Comparison of ENCODE assay signal across 21 cellular contexts in the genomic region with DNA sequence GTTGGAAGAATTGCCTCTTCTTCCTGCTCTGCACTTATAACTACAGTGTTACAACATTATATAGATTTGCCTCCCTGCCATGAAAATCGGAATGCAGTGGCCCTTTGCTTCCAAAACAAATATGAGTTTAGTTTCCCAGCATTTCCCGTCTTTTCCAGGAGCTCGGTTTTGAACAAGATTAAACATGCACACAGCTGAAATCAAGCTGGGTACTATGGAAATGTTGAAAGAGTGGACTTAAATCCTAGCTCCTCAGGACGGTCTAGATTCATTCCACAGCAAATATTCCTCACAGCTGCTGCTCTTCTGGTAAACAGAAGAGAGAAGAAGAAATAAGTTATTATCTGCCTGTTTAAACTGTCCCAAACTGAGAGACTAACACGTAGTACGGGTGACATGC.
DNase-seq lines count a peak whose midpoint lies in the region; ATAC-seq, FAIRE-seq and TF ChIP-seq lines count a peak whose summit lies in the region.
"Had no signal": no experiment of that assay in that cellular context is flagged by ENCODE, and none has a peak within 500 bp of the region (broad histone marks: within the 10 kb centered on the region; RNA-seq: fewer than 3 reads in every experiment).

No MANE protein-coding gene starts in this region.

- dilution Hi-C loops in keratinocyte (cut with MboI; ENCODE audit: extremely low pct_ligation_motif_present, low sequenced_read_pairs): no loop called here

- H3K27ac ChIP-seq in keratinocyte (ENCODE audit: control insufficient read depth, insufficient read depth, low read length) (no peak overlapping the region), tibial artery (peak overlapping the region; percentile 71 to 80)
- H3K27ac ChIP-seq: lower lobe of right lung, right atrium auricular region, tibial nerve had no signal

- no peaks in the 10 kb centered on the region for H3K9me1 ChIP-seq in keratinocyte (ENCODE audit: control insufficient read depth, extremely low read depth, insufficient read depth, low read length)

- H3K4me3 ChIP-seq in epithelial cell of esophagus (ENCODE audit: low read length): no peak overlapping the region
- peak overlapping the region in 2 of 3 experiments; percentile 23 to 27 for H3K4me3 ChIP-seq in keratinocyte (ENCODE audit: control insufficient read depth in 2 of 3, extremely low read depth in 1 of 3, insufficient read depth in 2 of 3, low read depth in 1 of 3, low read length in 3 of 3)
- peak overlapping the region in 1 of 2 donors; percentile 14 for H3K4me3 ChIP-seq in tibial artery
- H3K4me3 ChIP-seq: HAP-1, lower lobe of right lung, right atrium auricular region, tibial nerve had no signal

- H2AFZ ChIP-seq in keratinocyte (ENCODE audit: control insufficient read depth, low read length): peak overlapping the region; percentile 82

- no peak for TF ChIP-seq CTCF in epithelial cell of esophagus (IDR thresholded peaks at IDR 0.05; ENCODE audit: insufficient read depth, low read depth, low read length, missing control alignments)
- no peak for TF ChIP-seq CTCF in keratinocyte (optimal IDR thresholded peaks at IDR 0.05 in 1 of 3, IDR thresholded peaks at IDR 0.05 in 1 of 3, conservative IDR thresholded peaks at IDR 0.05 in 1 of 3; ENCODE audit: extremely low read depth in 1 of 3, insufficient read depth in 2 of 3, low read length in 3 of 3)
- no peak for TF ChIP-seq CTCF in tibial artery (IDR thresholded peaks at IDR 0.05)

- no peaks in the 10 kb centered on the region for H4K20me1 ChIP-seq in keratinocyte (ENCODE audit: control insufficient read depth, extremely low read depth, insufficient read depth, low read length)

- H3K9me3 ChIP-seq in keratinocyte (ENCODE audit: control insufficient read depth, low read depth, low read length) (no peaks in the 10 kb centered on the region), tibial artery (no peaks in the 10 kb centered on the region)
- H3K9me3 ChIP-seq: HAP-1, lower lobe of right lung, right atrium auricular region, tibial nerve had no signal

- no peak for ATAC-seq in HG03342 (IDR thresholded peaks at IDR 0.05; ENCODE audit: unreplicated experiment)
- ATAC-seq: lower lobe of right lung; stimulated activated effector memory CD8-positive, alpha-beta T cell treated with anti-CD3 and anti-CD28 coated beads, Interleukin-12 subunit alpha, Interleukin-12 subunit beta, amount 100 ng/mL, for 72 hours had no signal

- intact Hi-C loops in tibial artery (cut with DNase I; ENCODE audit: low total_unique reads): no loop called here

- H3K4me1 ChIP-seq in keratinocyte (ENCODE audit: control insufficient read depth, extremely low read depth, insufficient read depth, low read length) (peaks cover 14% of the 10 kb centered on the region), tibial artery (peaks cover 0 to 76% (median 34%) of the 10 kb centered on the region in 4 donors)
- H3K4me1 ChIP-seq: HAP-1, tibial nerve had no signal

- TF ChIP-seq POLR2A in GM12891 (IDR thresholded peaks at IDR 0.05; ENCODE audit: low read depth, low read length): no peak

- H3K9ac ChIP-seq in keratinocyte (ENCODE audit: control insufficient read depth, extremely low read depth, insufficient read depth, low read length): peak overlapping the region; percentile 18

- H3K4me2 ChIP-seq in keratinocyte (ENCODE audit: control insufficient read depth, extremely low read depth, insufficient read depth, low read depth, low read length): peak overlapping the region; percentile 66

- FAIRE-seq in keratinocyte (lab: Jason Lieb, UNC): peak; percentile 84
- FAIRE-seq in GM12891 (lab: Jason Lieb, UNC): no peak
- FAIRE-seq in HTR-8/SVneo (lab: Jason Lieb, UNC): no peak

- no peaks in the 10 kb centered on the region for H3K79me2 ChIP-seq in keratinocyte (ENCODE audit: control insufficient read depth, insufficient read depth, low read length)

- H3K36me3 ChIP-seq in keratinocyte (ENCODE audit: control insufficient read depth in 2 of 2, extremely low read depth in 1 of 2, insufficient read depth in 2 of 2, low read length in 2 of 2) (no peaks in the 10 kb centered on the region), tibial artery (no peaks in the 10 kb centered on the region)
- H3K36me3 ChIP-seq: HAP-1, lower lobe of right lung, right atrium auricular region, tibial nerve had no signal

- H3K27me3 ChIP-seq in keratinocyte (ENCODE audit: control insufficient read depth, extremely low read depth, insufficient read depth, low read length) (no peaks in the 10 kb centered on the region), tibial artery (no peaks in the 10 kb centered on the region)
- H3K27me3 ChIP-seq: right atrium auricular region, tibial nerve had no signal

- DNase-seq in NCI-H526 (lab: John Stamatoyannopoulos, UW) (peak; percentile 40 to 52), epithelial cell of esophagus (ENCODE audit: low read depth) (peak; percentile 81), keratinocyte (ENCODE audit: low read depth, low spot score) (no peak), tibial artery (no peak), GM12891 (ENCODE audit: insufficient read length, low spot score) (no peak), HTR-8/SVneo (ENCODE audit: insufficient read length, low spot score) (no peak)
- DNase-seq: activated CD4-positive, alpha-beta T cell treated with anti-CD3 and anti-CD28 coated beads for 1 hour; activated naive CD4-positive, alpha-beta T cell treated with anti-CD3 and anti-CD28 coated beads, Interleukin-2, amount 50 U/mL, for 16 hours; aorta; DND-41; effector CD8-positive, alpha-beta T cell; islet precursor cell; lower lobe of right lung; NCI-H1417; NCI-H2107; NCI-H510A treated with DMSO at 0.1 percent for 48 hours had no signal

TF ChIP-seq in GM12891, 5 proteins besides CTCF, POLR2A, EP300 and RAD21:
- TF ChIP-seq SPI1 (IDR thresholded peaks at IDR 0.05; ENCODE audit: low read depth, low read length) (no peak), POLR2AphosphoS5 (IDR thresholded peaks at IDR 0.05; ENCODE audit: low read depth, low read length) (no peak), PAX5 (IDR thresholded peaks at IDR 0.05; ENCODE audit: insufficient read depth, low read length, severe bottlenecking) (no peak), TAF1 (IDR thresholded peaks at IDR 0.05; ENCODE audit: low read depth, low read length) (no peak), POU2F2 (IDR thresholded peaks at IDR 0.05; ENCODE audit: low read depth, low read length) (no peak)

Comparison
In these comparisons a context has a peak if more than half of its experiments do, and no peak if none do; other contexts are left out.
1. DNase-seq: peak in NCI-H526 (2 of 2) and epithelial cell of esophagus (single experiment); none in keratinocyte (single experiment), tibial artery (0 of 2), GM12891 (single experiment) and HTR-8/SVneo (single experiment).